In genomic region chr19:43062418-43062817, GRCh38 we compare ENCODE assay signal across 6 cellular contexts. TPM values are rescaled to one million over a fixed set of nuclear protein-coding genes. Genes with fewer than 3 reads are reported as not detected.
"Had no signal": no experiment of that assay in that cellular context is flagged by ENCODE, and none has a peak within 500 bp of the region (broad histone marks: within the 10 kb centered on the region; RNA-seq: fewer than 3 reads in every experiment).

No MANE protein-coding gene starts in this region.

RNA-seq across cellular contexts. Expression of gene PSG2, which starts 20.1 kb away (rescaled TPM):
- total RNA-seq: GM23338, H1, H4, H7, H9 had no signal
- polyA plus RNA-seq: GM23338, H1 had no signal

RNA-seq across cellular contexts. Expression of gene PSG11, which starts 36.1 kb away (rescaled TPM):
- total RNA-seq: GM23248, GM23338, H1, H4, H7, H9 had no signal
- polyA plus RNA-seq: GM23338, H1 had no signal
